In genomic region chr19:55179570-55180484, GRCh38 we compare ENCODE assay signal across 8 cellular contexts. TPM values are rescaled to one million over a fixed set of nuclear protein-coding genes. Genes with fewer than 3 reads are reported as not detected.
DNase-seq lines count a peak whose midpoint lies in the region; ATAC-seq, FAIRE-seq and TF ChIP-seq lines count a peak whose summit lies in the region.

SYT5 (minus strand) TSS chr19:55180289; CDS start chr19:55179041, 1,248 bp downstream.

- ATAC-seq in WTC11 (peak; percentile 57), left lung (peak; percentile 92), HG03025 (IDR thresholded peaks at IDR 0.05; ENCODE audit: low FRiP score, unreplicated experiment) (no peak), HG03520 (IDR thresholded peaks at IDR 0.05; ENCODE audit: unreplicated experiment) (no peak)

- no TSS peak for BruUV-seq in Caco-2 (replicated peaks; lab: Mats Ljungman, UMichigan)

- H3K9me3 ChIP-seq in Caco-2 (no peaks in the 10 kb centered on the region), left lung (no peaks in the 10 kb centered on the region)

- no peak for FAIRE-seq in bronchial epithelial cell (lab: Jason Lieb, UNC)

- DNase-seq in Caco-2 (peak in 1 of 2 experiments; percentile 86), HK-2 (ENCODE audit: unreplicated experiment) (peak; percentile 66), WTC11 (ENCODE audit: low spot score) (peak; percentile 75), bronchial epithelial cell (ENCODE audit: low read depth) (no peak), left lung (no peak)
- DNase-seq in stimulated activated CD8-positive, alpha-beta memory T cell treated with anti-CD3 and anti-CD28 coated beads, Interleukin-12 subunit alpha, Interleukin-12 subunit beta, amount 100 ng/mL, for 1 hour (ENCODE audit: low read depth): peak; percentile 29

- TF ChIP-seq CTCF in Caco-2 (IDR thresholded peaks at IDR 0.05; ENCODE audit: insufficient read depth in 1 of 2, low read depth in 1 of 2, low read length in 1 of 2, severe bottlenecking in 1 of 2, unreplicated experiment in 1 of 2) (no peak), WTC11 (IDR thresholded peaks at IDR 0.05) (no peak), bronchial epithelial cell (IDR thresholded peaks at IDR 0.05; ENCODE audit: insufficient read depth, low read length, severe bottlenecking) (no peak), left lung (IDR thresholded peaks at IDR 0.05) (no peak)

- H3K27me3 ChIP-seq in Caco-2 (replicated peaks; ENCODE audit: control insufficient read depth, insufficient read depth, low read length): no peaks in the 10 kb centered on the region
- H3K27me3 ChIP-seq in bronchial epithelial cell (ENCODE audit: control insufficient read depth, insufficient read depth, low read length): peaks cover 2% of the 10 kb centered on the region
- peaks cover 65 to 100% of the 10 kb centered on the region in 2 donors for H3K27me3 ChIP-seq in left lung

- POLR2A ChIA-PET in Caco-2 (lab: Charles Lee) (no interaction called here), WTC11 (lab: Charles Lee) (interaction anchor here (1.3 to 1.4 kb wide), 2 partner anchors 37 to 159 kb away, joined by 3 to 6 read pairs; no protein-coding TSS in a partner anchor)

- H3K4me1 Mint-ChIP-seq in Caco-2 (ENCODE audit: low read depth, unreplicated experiment): peaks cover 18% of the 10 kb centered on the region
- H3K4me1 Mint-ChIP-seq in WTC11: peaks cover 18% of the 10 kb centered on the region

- H3K27ac Mint-ChIP-seq in Caco-2 (ENCODE audit: unreplicated experiment): peak within 1 kb of the TSS; percentile 40
- H3K27ac Mint-ChIP-seq in WTC11: peak within 1 kb of the TSS; percentile 72; the same call in 1 of the 2 replicates

- H3K9me3 Mint-ChIP-seq in Caco-2 (ENCODE audit: unreplicated experiment): no peaks in the 10 kb centered on the region
- no peaks in the 10 kb centered on the region for H3K9me3 Mint-ChIP-seq in WTC11

- H3K36me3 ChIP-seq in Caco-2 (ENCODE audit: control insufficient read depth, insufficient read depth, low read length): no peaks in the 10 kb centered on the region
- no peaks in the 10 kb centered on the region for H3K36me3 ChIP-seq in bronchial epithelial cell (ENCODE audit: control insufficient read depth, insufficient read depth, low read length)
- no peaks in the 10 kb centered on the region for H3K36me3 ChIP-seq in left lung

- CTCF ChIA-PET in Caco-2 (lab: Charles Lee) (interaction anchor here (0.6 to 1.9 kb wide), 8 partner anchors 11 to 242 kb away, joined by 3 to 10 read pairs (median 4); partner anchors contain the start of gene KMT5C), WTC11 (lab: Charles Lee) (interaction anchor here (0.6 to 3.1 kb wide), 9 partner anchors 13 to 475 kb away, joined by 3 to 15 read pairs (median 5); partner anchors contain the start of genes DNAAF3 and U2AF2)

- intact Hi-C loops in Caco-2 (cut with micrococcal nuclease; ENCODE audit: unreplicated experiment) (loop anchor here (2.0 kb wide), 1 partner anchor 37 kb away; no protein-coding TSS in a partner anchor), left lung (cut with DNase I) (no loop called here)

- H3K4me3 Mint-ChIP-seq in Caco-2 (ENCODE audit: unreplicated experiment) (peak within 1 kb of the TSS; percentile 74), WTC11 (peak within 1 kb of the TSS; percentile 77)

- H3K4me1 ChIP-seq in Caco-2 (peaks cover 17% of the 10 kb centered on the region; the same call in 1 of the 2 replicates), left lung (peaks cover 4 to 14% of the 10 kb centered on the region in 2 donors)

- H3K27me3 Mint-ChIP-seq in Caco-2 (ENCODE audit: insufficient read depth, unreplicated experiment) (peaks cover 15% of the 10 kb centered on the region), WTC11 (ENCODE audit: low read depth) (peaks cover 88% of the 10 kb centered on the region)

- H3K27ac ChIP-seq in left lung: no peak within 1 kb of the TSS

- H3K4me3 ChIP-seq in Caco-2 (ENCODE audit: low read depth, low read length) (peak within 1 kb of the TSS; percentile 20), bronchial epithelial cell (ENCODE audit: low read depth, low read length) (peak within 1 kb of the TSS; percentile 16), left lung (peak within 1 kb of the TSS in 1 of 2 donors; percentile 17)

- H3K36me3 Mint-ChIP-seq in Caco-2 (ENCODE audit: insufficient read depth, unreplicated experiment): no peaks in the 10 kb centered on the region
- H3K36me3 Mint-ChIP-seq in WTC11: no peaks in the 10 kb centered on the region

TF ChIP-seq in WTC11, 78 proteins besides CTCF, POLR2A, EP300 and RAD21 (continues in another document):
- TF ChIP-seq RORB (CRISPR knock-in tag; IDR thresholded peaks at IDR 0.05): no peak
- TF ChIP-seq ESRRA (CRISPR knock-in tag; IDR thresholded peaks at IDR 0.05; ENCODE audit: borderline replicate concordance): peak; percentile 63; the same call in 1 of the 2 replicates
- peak; percentile 84 for TF ChIP-seq RELA (CRISPR knock-in tag; IDR thresholded peaks at IDR 0.05; ENCODE audit: borderline replicate concordance)
- TF ChIP-seq E2F4 (CRISPR knock-in tag; IDR thresholded peaks at IDR 0.05; ENCODE audit: borderline replicate concordance, low read depth): peak; percentile 77; the same call in 1 of the 2 replicates
- peak; percentile 96 for TF ChIP-seq FOXP1 (CRISPR knock-in tag; IDR thresholded peaks at IDR 0.05; ENCODE audit: borderline replicate concordance)
- TF ChIP-seq ZNF219 (CRISPR knock-in tag; IDR thresholded peaks at IDR 0.05; ENCODE audit: borderline replicate concordance): peak; percentile 68; the same call in 1 of the 2 replicates
- no peak for TF ChIP-seq ATF2 (CRISPR knock-in tag; IDR thresholded peaks at IDR 0.05; ENCODE audit: borderline replicate concordance, low read depth)
- no peak for TF ChIP-seq ZNF671 (CRISPR knock-in tag; IDR thresholded peaks at IDR 0.05)
- TF ChIP-seq USF2 (CRISPR knock-in tag; IDR thresholded peaks at IDR 0.05): peak; percentile 84
- no peak for TF ChIP-seq OVOL2 (CRISPR knock-in tag; IDR thresholded peaks at IDR 0.05; ENCODE audit: borderline replicate concordance)
- peak; percentile 69; the same call in 1 of the 2 replicates for TF ChIP-seq ELF4 (CRISPR knock-in tag; IDR thresholded peaks at IDR 0.05; ENCODE audit: low read depth)
- no peak for TF ChIP-seq ZNF138 (CRISPR knock-in tag; conservative IDR thresholded peaks at IDR 0.05)
- TF ChIP-seq, protein P1, sequence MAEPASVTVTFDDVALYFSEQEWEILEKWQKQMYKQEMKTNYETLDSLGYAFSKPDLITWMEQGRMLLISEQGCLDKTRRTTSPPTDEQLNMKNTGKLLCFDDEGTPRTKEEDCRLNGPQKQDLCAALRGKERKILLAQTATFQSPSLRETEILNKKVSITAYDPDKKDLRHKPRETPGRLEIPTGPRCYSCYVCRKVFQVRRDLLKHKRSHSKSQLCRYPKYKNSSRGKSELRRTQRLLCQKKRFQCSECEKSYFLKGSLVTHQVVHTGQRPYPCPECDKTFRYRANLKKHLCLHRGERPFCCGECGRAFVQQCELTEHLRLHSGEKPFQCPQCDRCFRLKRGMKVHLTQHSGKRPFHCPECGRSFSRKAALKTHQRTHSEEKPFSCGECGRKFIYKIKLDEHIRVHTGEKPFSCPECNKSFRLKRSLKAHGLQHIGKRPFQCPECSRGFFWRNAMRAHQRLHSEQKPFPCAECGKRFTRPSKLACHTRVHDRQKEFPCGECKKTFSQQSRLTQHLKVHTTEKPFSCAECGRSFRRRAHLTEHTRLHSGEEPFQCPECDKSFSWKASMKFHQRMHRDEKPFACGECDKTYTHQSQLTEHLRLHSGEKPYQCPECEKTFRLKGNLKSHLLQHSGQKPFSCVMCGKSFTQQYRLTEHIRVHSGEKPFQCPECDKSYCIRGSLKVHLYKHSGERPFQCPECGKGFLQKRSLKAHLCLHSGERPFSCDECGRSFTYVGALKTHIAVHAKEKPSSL (CRISPR knock-in tag; conservative IDR thresholded peaks at IDR 0.05): no peak
- no peak for TF ChIP-seq ZNF317 (CRISPR knock-in tag; IDR thresholded peaks at IDR 0.05; ENCODE audit: borderline replicate concordance, low read depth)

RNA-seq across cellular contexts. Expression of gene SYT5, which starts in this region (rescaled TPM):
- not detected in 2 replicates for total RNA-seq in Caco-2 (2022)
- total RNA-seq in WTC11 (2021): 0.77 to 2.5 TPM (median 1.1 TPM) in 3 replicates
- total RNA-seq in bronchial epithelial cell: 0.13 and 0.26 TPM in 2 replicates
- total RNA-seq in left lung: not detected

Comparison
In these comparisons a context has a peak if more than half of its experiments do, and no peak if none do; other contexts are left out.
1. Peak in ATAC-seq in left lung; RNA of the gene not detected or under 1 TPM.
2. DNase-seq: peak in HK-2 (single experiment), WTC11 (single experiment) and stimulated activated CD8-positive, alpha-beta memory T cell treated with anti-CD3 and anti-CD28 coated beads, Interleukin-12 subunit alpha, Interleukin-12 subunit beta, amount 100 ng/mL, for 1 hour (single experiment); none in bronchial epithelial cell (single experiment) and left lung (0 of 2).